Comparison of ENCODE assay signal across 12 cellular contexts in the genomic region with DNA sequence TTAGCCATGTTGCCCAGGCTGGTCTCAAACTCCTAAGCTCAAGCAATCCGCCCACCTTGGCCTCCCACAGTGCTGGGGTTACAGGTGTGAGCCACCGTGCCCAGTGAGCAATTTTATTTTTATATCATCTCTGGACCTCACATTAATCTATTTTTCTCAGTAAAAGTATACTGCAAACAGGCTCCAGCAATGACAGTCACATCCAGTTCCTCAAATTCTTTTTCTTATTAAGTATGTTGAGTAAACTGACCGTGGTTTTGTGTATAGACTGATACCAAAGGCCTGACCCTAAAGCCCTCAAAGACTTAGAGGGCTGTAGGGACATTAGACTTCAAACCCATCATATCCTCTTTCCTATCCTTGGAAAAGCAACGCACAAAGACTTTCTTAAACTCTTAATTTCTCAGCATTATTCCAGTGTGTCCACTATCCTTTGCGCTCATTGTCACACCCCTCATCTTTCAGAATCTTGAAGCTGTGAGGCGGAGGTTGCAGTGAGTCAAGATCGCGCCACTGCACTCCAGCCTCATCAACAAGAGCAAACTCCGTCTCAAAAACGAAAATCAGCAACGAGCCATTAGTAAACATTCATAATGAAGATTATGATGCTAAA. TPM values are rescaled to one million over a fixed set of nuclear protein-coding genes. Genes with fewer than 3 reads are reported as not detected.
DNase-seq lines count a peak whose midpoint lies in the region; ATAC-seq, FAIRE-seq and TF ChIP-seq lines count a peak whose summit lies in the region.
"Had no signal": no experiment of that assay in that cellular context is flagged by ENCODE, and none has a peak within 500 bp of the region (broad histone marks: within the 10 kb centered on the region; RNA-seq: fewer than 3 reads in every experiment).

No MANE protein-coding gene starts in this region.

- 91% methylated on average over 11 of the region's 11 CpGs for WGBS in A549 (ENCODE audit: missing lambda C conversion rate)

- H3K79me2 ChIP-seq in endothelial cell of umbilical vein (ENCODE audit: control insufficient read depth, insufficient read depth, low read length): peaks cover 19% of the 10 kb centered on the region

- TF ChIP-seq CTCF in A549 (IDR thresholded peaks at IDR 0.05) (no peak), GM12864 (IDR thresholded peaks at IDR 0.05; ENCODE audit: low read depth, low read length, missing control alignments) (no peak), endothelial cell of umbilical vein (IDR thresholded peaks at IDR 0.05; ENCODE audit: extremely low read depth in 1 of 2, insufficient read depth in 1 of 2, low read depth in 1 of 2, low read length in 2 of 2) (no peak)

- H3K9me1 ChIP-seq in endothelial cell of umbilical vein (replicated peaks; ENCODE audit: control insufficient read depth, extremely low read depth, insufficient read depth, low read length): no peaks in the 10 kb centered on the region

- TF ChIP-seq POLR2A in A549 (IDR thresholded peaks at IDR 0.05; ENCODE audit: low read length) (no peak), endothelial cell of umbilical vein (IDR thresholded peaks at IDR 0.05; ENCODE audit: low read depth, low read length) (no peak)

- CTCF ChIA-PET in A549 (lab: Yijun Ruan, JAX): interaction anchor here (1.0 kb wide), 1 partner anchor 188 kb away, joined by 3 read pairs; no protein-coding TSS in a partner anchor
- CTCF ChIA-PET in endothelial cell of umbilical vein (lab: Charles Lee): interaction anchor here (0.9 kb wide), 1 partner anchor 133 kb away, joined by 3 read pairs; no protein-coding TSS in a partner anchor

- H2AFZ ChIP-seq in endothelial cell of umbilical vein (ENCODE audit: low read depth, low read length): no peak overlapping the region

- no peak overlapping the region for H3K27ac ChIP-seq in A549
- no peak overlapping the region for H3K27ac ChIP-seq in endothelial cell of umbilical vein (ENCODE audit: insufficient read depth, low read depth, low read length)
- H3K27ac ChIP-seq: left ventricle myocardium inferior had no signal

- H3K4me2 ChIP-seq in A549: peak overlapping the region; percentile 88
- H3K4me2 ChIP-seq in endothelial cell of umbilical vein (ENCODE audit: insufficient read depth, low read length): no peak overlapping the region

- H3K36me3 ChIP-seq in endothelial cell of umbilical vein (ENCODE audit: control insufficient read depth in 2 of 2, extremely low read depth in 1 of 2, insufficient read depth in 2 of 2, low read length in 2 of 2): peaks cover 2 to 5% of the 10 kb centered on the region in 2 experiments

- no peak overlapping the region for H3K4me3 ChIP-seq in A549
- H3K4me3 ChIP-seq in GM12864 (ENCODE audit: low read depth, low read length): peak overlapping the region; percentile 78
- no peak overlapping the region for H3K4me3 ChIP-seq in endothelial cell of umbilical vein (replicated peaks in 1 of 3; ENCODE audit: insufficient read depth in 1 of 3, low read depth in 1 of 3, low read length in 3 of 3)

- POLR2A ChIA-PET in A549 (lab: Yijun Ruan, JAX) (no interaction called here), endothelial cell of umbilical vein (lab: Charles Lee) (no interaction called here)

- ATAC-seq in A549: no peak
- no peak for ATAC-seq in GM21381 (IDR thresholded peaks at IDR 0.05; ENCODE audit: unreplicated experiment)
- ATAC-seq in left cardiac atrium: no peak

- no TSS peak for BruUV-seq in endothelial cell of umbilical vein (replicated peaks; lab: Mats Ljungman, UMichigan)

- DNase-seq in A549 (ENCODE audit: low read depth in 1 of 2, low spot score in 1 of 2) (no peak), GM12864 (ENCODE audit: low read depth) (no peak), MV-4-11 (lab: John Stamatoyannopoulos, UW) (peak; percentile 51), endothelial cell of umbilical vein (ENCODE audit: low read depth, low spot score) (no peak), left cardiac atrium (no peak), COLO668 (lab: John Stamatoyannopoulos, UW; ENCODE audit: unreplicated experiment) (no peak)
- DNase-seq in stimulated activated CD4-positive, alpha-beta T cell treated with anti-CD3 and anti-CD28 coated beads, Interleukin-4, amount 100 ng/mL, for 1 hour: no peak
- DNase-seq: DMS 273 treated with DMSO at 0.1 percent for 48 hours, left ventricle myocardium inferior, NCI-H187, small intestine had no signal

- no peaks in the 10 kb centered on the region for H3K9me3 ChIP-seq in A549
- no peaks in the 10 kb centered on the region for H3K9me3 ChIP-seq in endothelial cell of umbilical vein (replicated peaks; ENCODE audit: control insufficient read depth, insufficient read depth, low read length)
- H3K9me3 ChIP-seq: left ventricle myocardium inferior had no signal

- peaks cover 15% of the 10 kb centered on the region; the same call in 2 of the 3 replicates for H3K4me1 ChIP-seq in A549
- peaks cover 13% of the 10 kb centered on the region for H3K4me1 ChIP-seq in endothelial cell of umbilical vein (ENCODE audit: control insufficient read depth, extremely low read depth, insufficient read depth, low read length)

- no peak for TF ChIP-seq RAD21 in A549 (conservative IDR thresholded peaks at IDR 0.05 in 1 of 2, IDR thresholded peaks at IDR 0.05 in 1 of 2)

- dilution Hi-C loops in endothelial cell of umbilical vein (cut with MboI; ENCODE audit: extremely low pct_ligation_motif_present, low sequenced_read_pairs): no loop called here

- no peaks in the 10 kb centered on the region for H4K20me1 ChIP-seq in endothelial cell of umbilical vein (replicated peaks; ENCODE audit: control insufficient read depth, extremely low read depth, insufficient read depth, low read length)

- no peak overlapping the region for H3K9ac ChIP-seq in endothelial cell of umbilical vein (replicated peaks; ENCODE audit: extremely low read depth, insufficient read depth, low read length)

- intact Hi-C loops in endothelial cell of umbilical vein (cut with micrococcal nuclease): loop anchor here (5.0 kb wide), 1 partner anchor 349 kb away; no protein-coding TSS in a partner anchor
- intact Hi-C loops in left cardiac atrium (cut with DNase I): loop anchor here in 1 of 2 donors (5.0 kb wide), 1 partner anchor 114 kb away; no protein-coding TSS in a partner anchor

- H3K27me3 ChIP-seq in endothelial cell of umbilical vein (ENCODE audit: control insufficient read depth in 2 of 2, insufficient read depth in 2 of 2, low read length in 2 of 2): no peaks in the 10 kb centered on the region

- no peak for FAIRE-seq in A549 (lab: Jason Lieb, UNC)
- FAIRE-seq in endothelial cell of umbilical vein (lab: Jason Lieb, UNC): peak; percentile 38
- FAIRE-seq: small intestine had no signal

- no peak for TF ChIP-seq EP300 in A549 (IDR thresholded peaks at IDR 0.05)

TF ChIP-seq in A549, 52 proteins besides CTCF, POLR2A, EP300 and RAD21 (continues in another document):
- TF ChIP-seq NR3C1 (IDR thresholded peaks at IDR 0.05): no peak
- TF ChIP-seq MAFK (IDR thresholded peaks at IDR 0.05; ENCODE audit: partially characterized antibody): no peak
- TF ChIP-seq ZSCAN20 (CRISPR knock-in tag; IDR thresholded peaks at IDR 0.05): no peak
- TF ChIP-seq PHF8 (IDR thresholded peaks at IDR 0.05; ENCODE audit: borderline replicate concordance, low read depth): no peak
- no peak for TF ChIP-seq FOXS1 (CRISPR knock-in tag; IDR thresholded peaks at IDR 0.05)

TF ChIP-seq in endothelial cell of umbilical vein, 7 proteins besides CTCF, POLR2A, EP300 and RAD21 (continues in another document):
- TF ChIP-seq EZH2 (IDR thresholded peaks at IDR 0.05; ENCODE audit: borderline replicate concordance, low read depth, low read length, severe bottlenecking): no peak
- TF ChIP-seq FOS (IDR thresholded peaks at IDR 0.05; ENCODE audit: borderline replicate concordance, insufficient read depth, low read length): no peak
- TF ChIP-seq MYC (IDR thresholded peaks at IDR 0.05; ENCODE audit: low read depth, low read length): no peak
- no peak for TF ChIP-seq POLR2AphosphoS5 (IDR thresholded peaks at IDR 0.05; ENCODE audit: insufficient read depth, low read depth, low read length)
- no peak for TF ChIP-seq JUN (IDR thresholded peaks at IDR 0.05; ENCODE audit: borderline replicate concordance, insufficient read depth, insufficient read length, low read depth)
- no peak for TF ChIP-seq GATA2 (IDR thresholded peaks at IDR 0.05; ENCODE audit: insufficient read depth, insufficient read length, low read depth, low read length)

RNA-seq across cellular contexts. Expression of a gene that starts 2.0 kb away (rescaled TPM):
- 29.2 and 46.3 TPM in 2 replicates for polyA plus RNA-seq in A549 (2011; rRNA removed)
- 5.8 and 6.7 TPM in 2 replicates for polyA plus RNA-seq in A549 (2012; cell fraction: cytosol; rRNA removed)
- 4.0 and 8.4 TPM in 2 replicates for polyA plus RNA-seq in A549 (2012; cell fraction: nucleus; rRNA removed)
- 25.2 to 27.5 TPM (median 25.4 TPM) in 3 replicates for polyA plus RNA-seq in A549 (2017; fragmentation: RNase III; extraction: RNeasy Plus Mini Kit Qiagen cat#74134 plus additional on column Dnase treatment)
- 18.8 and 26.2 TPM in 2 replicates for polyA minus RNA-seq in A549 (2011; rRNA and poly(A)+ RNA removed)
- total RNA-seq in endothelial cell of umbilical vein: 29.6 and 31.5 TPM in 2 replicates
- polyA plus RNA-seq in endothelial cell of umbilical vein: 3.5 and 5.3 TPM in 2 replicates
- polyA plus RNA-seq in endothelial cell of umbilical vein (2011; cell fraction: cytosol; rRNA removed): 7.6 and 8.3 TPM in 2 replicates
- 17.7 and 21.1 TPM in 2 replicates for polyA plus RNA-seq in endothelial cell of umbilical vein (2011; cell fraction: nucleus; rRNA removed)
- 20.1 and 25.0 TPM in 2 replicates for polyA plus RNA-seq in endothelial cell of umbilical vein (2012)
- 12.3 and 13.9 TPM in 2 replicates for polyA minus RNA-seq in endothelial cell of umbilical vein
- polyA minus RNA-seq in endothelial cell of umbilical vein (2011; cell fraction: cytosol; rRNA and poly(A)+ RNA removed): 9.7 TPM
- polyA minus RNA-seq in endothelial cell of umbilical vein (2011; cell fraction: nucleus; rRNA and poly(A)+ RNA removed): 37.9 and 55.0 TPM in 2 replicates
- total RNA-seq in left cardiac atrium: 10 to 100 TPM; 31.4 to 31.5 TPM

RNA-seq across cellular contexts. Expression of a gene that starts 8.6 kb away (rescaled TPM):
- polyA plus RNA-seq in A549 (2011; rRNA removed) (39.0 and 43.9 TPM in 2 replicates), A549 (2017; fragmentation: RNase III; extraction: RNeasy Plus Mini Kit Qiagen cat#74134 plus additional on column Dnase treatment) (17.5 to 20.0 TPM (median 19.1 TPM) in 3 replicates), endothelial cell of umbilical vein (8.1 and 8.3 TPM in 2 replicates)
- 12.9 and 14.0 TPM in 2 replicates for polyA plus RNA-seq in A549 (2012; cell fraction: cytosol; rRNA removed)
- 9.1 and 9.9 TPM in 2 replicates for polyA plus RNA-seq in A549 (2012; cell fraction: nucleus; rRNA removed)
- polyA minus RNA-seq in A549 (2011; rRNA and poly(A)+ RNA removed): 7.7 and 10.0 TPM in 2 replicates
- total RNA-seq in endothelial cell of umbilical vein (8.0 and 9.0 TPM in 2 replicates), left cardiac atrium (10 to 100 TPM; 13.9 to 14.6 TPM)
- 9.1 and 9.5 TPM in 2 replicates for polyA plus RNA-seq in endothelial cell of umbilical vein (2011; cell fraction: cytosol; rRNA removed)
- polyA plus RNA-seq in endothelial cell of umbilical vein (2011; cell fraction: nucleus; rRNA removed): 11.1 and 21.8 TPM in 2 replicates
- 11.1 and 13.1 TPM in 2 replicates for polyA plus RNA-seq in endothelial cell of umbilical vein (2012)
- 3.1 and 12.8 TPM in 2 replicates for polyA minus RNA-seq in endothelial cell of umbilical vein
- 5.0 TPM for polyA minus RNA-seq in endothelial cell of umbilical vein (2011; cell fraction: cytosol; rRNA and poly(A)+ RNA removed)
- 5.2 and 6.3 TPM in 2 replicates for polyA minus RNA-seq in endothelial cell of umbilical vein (2011; cell fraction: nucleus; rRNA and poly(A)+ RNA removed)
